31 cellular contexts compared by ENCODE assay signal in the genomic region with DNA sequence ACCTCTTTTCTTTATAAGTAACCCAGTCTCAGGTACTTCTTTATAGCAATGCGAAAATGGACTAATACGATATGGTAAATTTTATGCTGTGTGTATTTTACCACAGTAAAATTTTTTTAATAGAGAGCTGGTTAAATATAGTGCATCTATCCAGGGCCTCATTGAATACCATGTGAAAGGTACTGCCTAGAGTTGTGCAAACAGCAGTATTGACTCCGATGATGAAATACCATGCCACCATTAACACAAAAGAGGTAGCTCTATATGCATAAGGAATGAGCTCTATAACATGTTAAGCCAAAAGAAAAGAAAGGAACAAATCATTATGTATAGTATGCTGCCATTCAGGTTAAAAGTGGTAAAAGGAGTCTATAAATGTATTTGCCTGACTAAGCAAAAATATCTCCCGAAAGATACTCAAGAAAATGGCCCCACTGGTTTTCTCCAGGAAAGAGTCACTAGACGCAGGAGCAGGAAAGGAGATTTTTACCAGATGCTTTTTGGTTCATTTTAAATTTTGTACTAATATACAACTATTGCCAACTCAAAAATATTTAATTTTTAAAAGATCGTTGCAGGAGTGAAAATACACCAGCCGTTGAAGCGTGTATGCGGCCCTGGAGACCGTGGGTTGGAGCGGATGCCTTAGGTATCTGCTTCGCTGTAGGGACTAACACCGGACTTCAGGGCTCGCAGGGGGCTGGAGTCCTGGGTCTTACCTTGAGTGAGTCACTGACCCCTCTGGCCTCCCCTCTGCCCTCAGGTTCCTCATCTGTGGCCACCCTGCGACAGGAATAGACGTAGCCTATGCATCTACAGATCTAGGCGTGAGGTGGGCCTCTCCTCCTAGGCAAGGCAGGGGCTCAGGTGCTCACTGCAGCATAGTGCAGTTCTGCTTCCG.
DNase-seq lines count a peak whose midpoint lies in the region; ATAC-seq and TF ChIP-seq lines count a peak whose summit lies in the region.
"Had no signal": no experiment of that assay in that cellular context is flagged by ENCODE, and none has a peak within 500 bp of the region (broad histone marks: within the 10 kb centered on the region; RNA-seq: fewer than 3 reads in every experiment).

No MANE protein-coding gene starts in this region.

- POLR2A ChIA-PET in activated CD8-positive, alpha-beta T cell treated with anti-CD3 and anti-CD28 coated beads, Interleukin-2, amount 10 ng/mL, durations not matched to agents 7 days and 5 days (lab: Charles Lee), result no interaction called here
- POLR2A ChIA-PET in activated CD8-positive, alpha-beta T cell treated with anti-CD3 and anti-CD28 coated beads for 36 hours (lab: Charles Lee), result no interaction called here

- peak overlapping the region; percentile 19 for H3K27ac Mint-ChIP-seq in activated CD8-positive, alpha-beta T cell treated with anti-CD3 and anti-CD28 coated beads, Interleukin-2, amount 10 ng/mL, durations not matched to agents 7 days and 5 days
- no peak overlapping the region for H3K27ac Mint-ChIP-seq in activated CD8-positive, alpha-beta T cell treated with anti-CD3 and anti-CD28 coated beads for 36 hours
- H3K27ac Mint-ChIP-seq in endodermal cell, result no peak overlapping the region
- H3K27ac Mint-ChIP-seq: B cell, brain, nephron progenitor cell had no signal

- CTCF ChIA-PET in activated CD8-positive, alpha-beta T cell treated with anti-CD3 and anti-CD28 coated beads, Interleukin-2, amount 10 ng/mL, durations not matched to agents 7 days and 5 days (lab: Charles Lee), result no interaction called here
- CTCF ChIA-PET in activated CD8-positive, alpha-beta T cell treated with anti-CD3 and anti-CD28 coated beads for 36 hours (lab: Charles Lee), result no interaction called here

- no peak for DNase-seq in activated CD8-positive, alpha-beta T cell treated with anti-CD3 and anti-CD28 coated beads, Interleukin-2, amount 10 ng/mL, durations not matched to agents 7 days and 5 days
- DNase-seq in activated CD8-positive, alpha-beta T cell treated with anti-CD3 and anti-CD28 coated beads for 36 hours, result no peak
- DNase-seq in NB4 (ENCODE audit: low read depth), result peak; percentile 58
- peak; percentile 33 for DNase-seq in endodermal cell
- DNase-seq in spleen, result peak; percentile 64
- no peak for DNase-seq in epidermal melanocyte (ENCODE audit: insufficient read length, low spot score)
- DNase-seq in MG63, result no peak
- DNase-seq: activated CD4-positive, alpha-beta T cell treated with anti-CD3 and anti-CD28 coated beads, Interleukin-2, amount 50 U/mL, for 48 hours; activated CD8-positive, alpha-beta memory T cell treated with anti-CD3 and anti-CD28 coated beads, Interleukin-2, amount 50 U/mL, for 4 hours; activated naive CD4-positive, alpha-beta T cell; amniotic stem cell; DMS153; H7; NCI-H1930; NCI-H2171 treated with DMSO at 0.1 percent for 48 hours; NCI-H526; nephron progenitor cell; NK-92 treated with Interleukin-12 subunit alpha and Interleukin-12 subunit beta, amount 100 ng/mL, for 24 hours; SHP77 treated with DMSO at 0.1 percent for 48 hours; stimulated activated CD4-positive, alpha-beta T cell treated with anti-CD3 and anti-CD28 coated beads, Interleukin-1b, Interleukin-23, amount 100 ng/mL, for 48 hours; stomach; T1000 had no signal

- H3K4me1 ChIP-seq in endodermal cell (ENCODE audit: control insufficient read depth, insufficient read depth, low read length) (peaks cover under 1% of the 10 kb centered on the region), spleen (peaks cover 17 to 73% (median 52%) of the 10 kb centered on the region in 6 donors)
- H3K4me1 ChIP-seq: parathyroid adenoma had no signal

- H3K9me3 ChIP-seq in endodermal cell (ENCODE audit: control insufficient read depth, low read length) (no peaks in the 10 kb centered on the region), spleen (peaks cover 0 to 8% (median 0%) of the 10 kb centered on the region in 8 donors), MG63 (peaks cover 16% of the 10 kb centered on the region)

- H3K4me3 ChIP-seq in NB4 (ENCODE audit: low read depth, low read length) (no peak overlapping the region), endodermal cell (ENCODE audit: low read length) (no peak overlapping the region), spleen (no peak overlapping the region), MG63 (no peak overlapping the region)
- H3K4me3 ChIP-seq: GM12878, smooth muscle cell, stomach had no signal

- H3K36me3 ChIP-seq in endodermal cell (ENCODE audit: control insufficient read depth, insufficient read depth, low read length) (no peaks in the 10 kb centered on the region), spleen (no peaks in the 10 kb centered on the region), MG63 (no peaks in the 10 kb centered on the region)
- H3K36me3 ChIP-seq: stomach had no signal

- H3K27me3 ChIP-seq in endodermal cell (ENCODE audit: control insufficient read depth, insufficient read depth, low read length, poor library complexity, severe bottlenecking) (no peaks in the 10 kb centered on the region), spleen (replicated peaks in 1 of 7) (no peaks in the 10 kb centered on the region), MG63 (no peaks in the 10 kb centered on the region)
- H3K27me3 ChIP-seq: stomach had no signal

- no peak for ATAC-seq in activated CD8-positive, alpha-beta T cell treated with anti-CD3 and anti-CD28 coated beads, Interleukin-2, amount 10 ng/mL, durations not matched to agents 7 days and 5 days
- no peak for ATAC-seq in activated CD8-positive, alpha-beta T cell treated with anti-CD3 and anti-CD28 coated beads for 36 hours
- ATAC-seq in HG03457 (IDR thresholded peaks at IDR 0.05; ENCODE audit: unreplicated experiment), result no peak
- ATAC-seq: esophagus mucosa, GM12878, left lobe of liver had no signal

- H3K27ac ChIP-seq in endodermal cell (ENCODE audit: low read depth, low read length) (no peak overlapping the region), spleen (no peak overlapping the region)
- H3K27ac ChIP-seq: parathyroid adenoma, stomach had no signal

- H3K4me3 Mint-ChIP-seq in activated CD8-positive, alpha-beta T cell treated with anti-CD3 and anti-CD28 coated beads, Interleukin-2, amount 10 ng/mL, durations not matched to agents 7 days and 5 days, result no peak overlapping the region
- H3K4me3 Mint-ChIP-seq in activated CD8-positive, alpha-beta T cell treated with anti-CD3 and anti-CD28 coated beads for 36 hours, result no peak overlapping the region
- no peak overlapping the region for H3K4me3 Mint-ChIP-seq in endodermal cell
- H3K4me3 Mint-ChIP-seq: B cell; brain; dendritic cell treated with granulocyte-macrophage colony-stimulating factor and Interleukin-4, amounts not matched to agents 40 ng/mL and 50 ng/mL, for 4 days; nephron progenitor cell had no signal

- intact Hi-C loops in activated CD8-positive, alpha-beta T cell treated with anti-CD3 and anti-CD28 coated beads for 36 hours (cut with micrococcal nuclease), result no loop called here
- intact Hi-C loops in spleen (cut with DNase I; ENCODE audit: low total_unique reads), result no loop called here

- H3K4me1 Mint-ChIP-seq in activated CD8-positive, alpha-beta T cell treated with anti-CD3 and anti-CD28 coated beads, Interleukin-2, amount 10 ng/mL, durations not matched to agents 7 days and 5 days (ENCODE audit: low read depth), result peaks cover 61% of the 10 kb centered on the region
- H3K4me1 Mint-ChIP-seq in activated CD8-positive, alpha-beta T cell treated with anti-CD3 and anti-CD28 coated beads for 36 hours (ENCODE audit: low read depth), result peaks cover 39% of the 10 kb centered on the region
- peaks cover 7% of the 10 kb centered on the region for H3K4me1 Mint-ChIP-seq in endodermal cell

- H3K9me3 Mint-ChIP-seq in activated CD8-positive, alpha-beta T cell treated with anti-CD3 and anti-CD28 coated beads, Interleukin-2, amount 10 ng/mL, durations not matched to agents 7 days and 5 days (ENCODE audit: insufficient read depth), result peaks cover 32% of the 10 kb centered on the region
- peaks cover 22% of the 10 kb centered on the region for H3K9me3 Mint-ChIP-seq in activated CD8-positive, alpha-beta T cell treated with anti-CD3 and anti-CD28 coated beads for 36 hours
- H3K9me3 Mint-ChIP-seq in endodermal cell, result peaks cover 17% of the 10 kb centered on the region
- H3K9me3 Mint-ChIP-seq: dendritic cell treated with granulocyte-macrophage colony-stimulating factor and Interleukin-4, amounts not matched to agents 40 ng/mL and 50 ng/mL, for 4 days had no signal

- WGBS in endodermal cell (ENCODE audit: insufficient coverage in 1 of 2, insufficient read length in 1 of 2), 2 experiments, result 82 to 84% methylated on average over 12 to 18 of the region's 18 CpGs
- 87 to 96% (median 89%) methylated on average over 17 to 18 of the region's 18 CpGs for WGBS in spleen, 5 donors

- no peaks in the 10 kb centered on the region for H3K27me3 Mint-ChIP-seq in activated CD8-positive, alpha-beta T cell treated with anti-CD3 and anti-CD28 coated beads, Interleukin-2, amount 10 ng/mL, durations not matched to agents 7 days and 5 days (ENCODE audit: low read depth)
- peaks cover 4% of the 10 kb centered on the region for H3K27me3 Mint-ChIP-seq in activated CD8-positive, alpha-beta T cell treated with anti-CD3 and anti-CD28 coated beads for 36 hours
- H3K27me3 Mint-ChIP-seq in endodermal cell (ENCODE audit: insufficient read depth), result no peaks in the 10 kb centered on the region
- H3K27me3 Mint-ChIP-seq: B cell, brain had no signal

- H3K9ac ChIP-seq in endodermal cell (ENCODE audit: extremely low read depth, low read length, poor library complexity, severe bottlenecking), result no peak overlapping the region
- H3K9ac ChIP-seq: parathyroid adenoma had no signal

- H3K36me3 Mint-ChIP-seq in activated CD8-positive, alpha-beta T cell treated with anti-CD3 and anti-CD28 coated beads, Interleukin-2, amount 10 ng/mL, durations not matched to agents 7 days and 5 days (ENCODE audit: low read depth), result peaks cover 35% of the 10 kb centered on the region
- peaks cover 6% of the 10 kb centered on the region for H3K36me3 Mint-ChIP-seq in activated CD8-positive, alpha-beta T cell treated with anti-CD3 and anti-CD28 coated beads for 36 hours (ENCODE audit: low read depth)
- H3K36me3 Mint-ChIP-seq in endodermal cell (ENCODE audit: low read depth), result no peaks in the 10 kb centered on the region

- no peak for TF ChIP-seq POLR2A in NB4 (IDR thresholded peaks at IDR 0.05; ENCODE audit: extremely low read depth, insufficient read length)
- TF ChIP-seq POLR2A in spleen (IDR thresholded peaks at IDR 0.05), result no peak

- no peak for TF ChIP-seq CTCF in activated CD8-positive, alpha-beta T cell treated with anti-CD3 and anti-CD28 coated beads for 36 hours (IDR thresholded peaks at IDR 0.05)
- TF ChIP-seq CTCF in NB4 (IDR thresholded peaks at IDR 0.05; ENCODE audit: low read depth, low read length) (no peak), endodermal cell (conservative IDR thresholded peaks at IDR 0.05) (no peak), spleen (IDR thresholded peaks at IDR 0.05 in 8 of 11, conservative IDR thresholded peaks at IDR 0.05 in 3 of 11) (no peak)

Comparison
In these comparisons a context has a peak if more than half of its experiments do, and no peak if none do; other contexts are left out.
1. DNase-seq: peak in NB4 (single experiment), endodermal cell (single experiment) and spleen (single experiment); none in activated CD8-positive, alpha-beta T cell treated with anti-CD3 and anti-CD28 coated beads, Interleukin-2, amount 10 ng/mL, durations not matched to agents 7 days and 5 days (single experiment), activated CD8-positive, alpha-beta T cell treated with anti-CD3 and anti-CD28 coated beads for 36 hours (single experiment), epidermal melanocyte (single experiment) and MG63 (single experiment).